9 cellular contexts compared by ENCODE assay signal in the genomic region with DNA sequence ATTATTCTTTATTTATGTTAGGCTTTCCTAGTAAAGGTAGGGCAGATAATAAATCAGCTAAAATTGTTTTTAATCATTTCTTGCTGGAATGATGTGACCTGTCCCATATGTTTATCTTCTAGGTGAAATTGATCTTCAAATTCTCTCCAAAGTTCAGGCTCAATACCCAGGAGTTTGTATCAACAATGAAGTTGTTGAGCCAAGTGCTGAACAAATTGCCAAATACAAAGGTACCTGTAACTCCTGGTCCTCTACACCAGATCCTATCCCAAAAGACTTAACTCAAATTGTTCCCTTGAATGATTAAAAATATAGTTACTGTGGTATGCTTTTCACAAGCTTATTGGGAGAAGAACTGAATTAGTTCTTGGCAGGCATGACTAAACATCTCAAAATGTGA. TPM values are rescaled to one million over a fixed set of nuclear protein-coding genes. Genes with fewer than 3 reads are reported as not detected.
"Had no signal": no experiment of that assay in that cellular context is flagged by ENCODE, and none has a peak within 500 bp of the region (broad histone marks: within the 10 kb centered on the region; RNA-seq: fewer than 3 reads in every experiment).

No MANE protein-coding gene starts in this region.

- DNase-seq: IMR-90, KBM-7, KG1 had no signal

- H3K4me2 ChIP-seq: KMS-11 had no signal

- FAIRE-seq: HTR-8/SVneo, K562 had no signal

- H3K4me3 ChIP-seq: K562 had no signal

- H3K27ac ChIP-seq: HL-60, KMS-11 had no signal

- H3K9ac ChIP-seq: KMS-11 had no signal

- ATAC-seq: K562 had no signal

RNA-seq across cellular contexts. Expression of gene HNMT, which starts 36.5 kb away (rescaled TPM):
- total RNA-seq: HT1080 had no signal
- polyA plus RNA-seq: IgD-negative memory B cell had no signal
